Comparison of ENCODE assay signal across 8 cellular contexts in genomic region chr22:27107824-27108223, GRCh38.
DNase-seq lines count a peak whose midpoint lies in the region; ATAC-seq, FAIRE-seq and TF ChIP-seq lines count a peak whose summit lies in the region.

No MANE protein-coding gene starts in this region.

- no peaks in the 10 kb centered on the region for H3K4me1 Mint-ChIP-seq in activated CD4-positive, alpha-beta T cell treated with anti-CD3 and anti-CD28 coated beads for 36 hours

- TF ChIP-seq CTCF in PC-3 (conservative IDR thresholded peaks at IDR 0.05; ENCODE audit: low read depth, low read length) (no peak), fibroblast of lung (conservative IDR thresholded peaks at IDR 0.05 in 1 of 2, IDR thresholded peaks at IDR 0.05 in 1 of 2; ENCODE audit: low read depth in 1 of 2, low read length in 2 of 2) (no peak), D721Med (IDR thresholded peaks at IDR 0.05; ENCODE audit: insufficient read depth, missing control alignments) (no peak)

- H3K79me2 ChIP-seq in PC-3 (ENCODE audit: low read length) (no peaks in the 10 kb centered on the region), fibroblast of lung (ENCODE audit: control insufficient read depth, insufficient read depth, low read length) (no peaks in the 10 kb centered on the region)

- CTCF ChIA-PET in PC-3 (lab: Charles Lee) = no interaction called here
- CTCF ChIA-PET in activated CD4-positive, alpha-beta T cell treated with anti-CD3 and anti-CD28 coated beads for 36 hours (lab: Charles Lee) = no interaction called here

- H3K4me3 Mint-ChIP-seq in activated CD4-positive, alpha-beta T cell treated with anti-CD3 and anti-CD28 coated beads for 36 hours = no peak overlapping the region

- no peaks in the 10 kb centered on the region for H3F3A ChIP-seq in PC-3 (ENCODE audit: low read length, unreplicated experiment)

- H3K9ac ChIP-seq in PC-3 (ENCODE audit: low read length) = no peak overlapping the region
- no peak overlapping the region for H3K9ac ChIP-seq in fibroblast of lung (ENCODE audit: insufficient read depth, low read length)

- no peaks in the 10 kb centered on the region for H3K27me3 ChIP-seq in PC-3 (ENCODE audit: low read length)
- H3K27me3 ChIP-seq in fibroblast of lung (ENCODE audit: control insufficient read depth, insufficient read depth, low read length) = peaks cover 5% of the 10 kb centered on the region

- H3K27ac Mint-ChIP-seq in activated CD4-positive, alpha-beta T cell treated with anti-CD3 and anti-CD28 coated beads for 36 hours = no peak overlapping the region

- POLR2A ChIA-PET in PC-3 (lab: Charles Lee; ENCODE audit: unreplicated experiment) = no interaction called here
- POLR2A ChIA-PET in activated CD4-positive, alpha-beta T cell treated with anti-CD3 and anti-CD28 coated beads for 36 hours (lab: Charles Lee) = no interaction called here

- H3K27ac ChIP-seq in PC-3 (ENCODE audit: low read length) (no peak overlapping the region), fibroblast of lung (ENCODE audit: insufficient read depth, low read length) (no peak overlapping the region)

- peaks cover 14% of the 10 kb centered on the region for H3K27me3 Mint-ChIP-seq in activated CD4-positive, alpha-beta T cell treated with anti-CD3 and anti-CD28 coated beads for 36 hours

- no peaks in the 10 kb centered on the region for H4K20me1 ChIP-seq in PC-3 (ENCODE audit: low read length)
- H4K20me1 ChIP-seq in fibroblast of lung (ENCODE audit: control insufficient read depth, extremely low read depth, insufficient read depth, low read length) = no peaks in the 10 kb centered on the region

- no peaks in the 10 kb centered on the region for H3K9me3 ChIP-seq in PC-3 (ENCODE audit: low read length)
- no peaks in the 10 kb centered on the region for H3K9me3 ChIP-seq in fibroblast of lung (ENCODE audit: control insufficient read depth, insufficient read depth, low read depth, low read length)

- H2AFZ ChIP-seq in PC-3 (ENCODE audit: low read length) (no peak overlapping the region), fibroblast of lung (ENCODE audit: low read length) (no peak overlapping the region)

- no peak overlapping the region for H3K4me3 ChIP-seq in PC-3 (ENCODE audit: low read length)
- H3K4me3 ChIP-seq in fibroblast of lung (replicated peaks in 1 of 4; ENCODE audit: control extremely low read depth in 1 of 4, insufficient read depth in 1 of 4, low read depth in 3 of 4, low read length in 4 of 4) = no peak overlapping the region

- DNase-seq in GM04503 (ENCODE audit: low read depth) = peak; percentile 84
- peak; percentile 25 for DNase-seq in PC-3
- peak; percentile 54 to 99 for DNase-seq in fibroblast of lung (ENCODE audit: low read depth in 2 of 2)
- DNase-seq in pulmonary artery endothelial cell (ENCODE audit: low read depth, low spot score) = peak; percentile 77
- no peak for DNase-seq in activated CD4-positive, alpha-beta T cell treated with anti-CD3 and anti-CD28 coated beads for 36 hours
- no peak for DNase-seq in D721Med (ENCODE audit: insufficient read length, low spot score)
- no peak for DNase-seq in epidermal melanocyte (ENCODE audit: insufficient read length, low spot score)

- no peaks in the 10 kb centered on the region for H3K9me2 ChIP-seq in PC-3 (replicated peaks; ENCODE audit: low read length)

- BruUV-seq in PC-3 (replicated peaks; lab: Mats Ljungman, UMichigan) = no TSS peak

- no peak overlapping the region for H3K4me2 ChIP-seq in PC-3 (ENCODE audit: low read length)
- H3K4me2 ChIP-seq in fibroblast of lung (ENCODE audit: extremely low read depth, insufficient read depth, low read length) = no peak overlapping the region

- no peak for ATAC-seq in PC-3
- no peak for ATAC-seq in activated CD4-positive, alpha-beta T cell treated with anti-CD3 and anti-CD28 coated beads for 36 hours
- no peak for ATAC-seq in HG03571 (IDR thresholded peaks at IDR 0.05; ENCODE audit: unreplicated experiment)

- FAIRE-seq in D721Med (lab: Jason Lieb, UNC) = no peak

- peaks cover 3% of the 10 kb centered on the region for H3K9me3 Mint-ChIP-seq in activated CD4-positive, alpha-beta T cell treated with anti-CD3 and anti-CD28 coated beads for 36 hours (ENCODE audit: low read depth)

- H3K36me3 ChIP-seq in PC-3 (ENCODE audit: low read depth, low read length) = no peaks in the 10 kb centered on the region
- H3K36me3 ChIP-seq in fibroblast of lung (ENCODE audit: control insufficient read depth, insufficient read depth, low read length) = no peaks in the 10 kb centered on the region

- intact Hi-C loops in PC-3 (cut with micrococcal nuclease) = no loop called here
- intact Hi-C loops in activated CD4-positive, alpha-beta T cell treated with anti-CD3 and anti-CD28 coated beads for 36 hours (cut with DNase I, micrococcal nuclease) = no loop called here

- no peaks in the 10 kb centered on the region for H3K36me3 Mint-ChIP-seq in activated CD4-positive, alpha-beta T cell treated with anti-CD3 and anti-CD28 coated beads for 36 hours (ENCODE audit: low read depth)

- H3K4me1 ChIP-seq in PC-3 (ENCODE audit: insufficient read depth, low read length) = peaks cover 4% of the 10 kb centered on the region
- peaks cover 20% of the 10 kb centered on the region for H3K4me1 ChIP-seq in fibroblast of lung (ENCODE audit: control insufficient read depth, extremely low read depth, insufficient read depth, low read length)

Comparison
In these comparisons a context has a peak if more than half of its experiments do, and no peak if none do; other contexts are left out.
1. DNase-seq: peak in GM04503 (single experiment), PC-3 (single experiment), fibroblast of lung (2 of 2) and pulmonary artery endothelial cell (single experiment); none in activated CD4-positive, alpha-beta T cell treated with anti-CD3 and anti-CD28 coated beads for 36 hours (single experiment), D721Med (single experiment) and epidermal melanocyte (single experiment).